ENCODE assay signal across 18 cellular contexts in genomic region chr5:17852701-17853100, GRCh38.
DNase-seq lines count a peak whose midpoint lies in the region; ATAC-seq, FAIRE-seq and TF ChIP-seq lines count a peak whose summit lies in the region.
"Had no signal": no experiment of that assay in that cellular context is flagged by ENCODE, and none has a peak within 500 bp of the region (broad histone marks: within the 10 kb centered on the region; RNA-seq: fewer than 3 reads in every experiment).

No MANE protein-coding gene starts in this region.

- TF ChIP-seq CTCF in mammary epithelial cell (conservative IDR thresholded peaks at IDR 0.05 in 1 of 2, IDR thresholded peaks at IDR 0.05 in 1 of 2; ENCODE audit: extremely low read depth in 1 of 2, insufficient read depth in 1 of 2, low read depth in 1 of 2, low read length in 2 of 2): no peak
- TF ChIP-seq CTCF in breast epithelium (IDR thresholded peaks at IDR 0.05): no peak
- TF ChIP-seq CTCF in osteocyte (IDR thresholded peaks at IDR 0.05): no peak

- H3K27ac ChIP-seq in mammary epithelial cell (ENCODE audit: insufficient read depth, low read depth, low read length) (no peak overlapping the region), breast epithelium (no peak overlapping the region)
- no peak overlapping the region for H3K27ac ChIP-seq in CD8-positive, alpha-beta memory T cell (ENCODE audit: low read depth, low read length)
- H3K27ac ChIP-seq: 22Rv1, GM23248 had no signal

- H3K4me3 Mint-ChIP-seq in osteocyte (ENCODE audit: unreplicated experiment): no peak overlapping the region
- no peak overlapping the region for H3K4me3 Mint-ChIP-seq in CD8-positive, alpha-beta memory T cell
- H3K4me3 Mint-ChIP-seq: CD14-positive monocyte; CD8-positive, alpha-beta T cell had no signal

- H3K4me2 ChIP-seq in mammary epithelial cell (ENCODE audit: insufficient read depth, low read depth, low read length): no peak overlapping the region

- H3K9ac ChIP-seq in mammary epithelial cell (ENCODE audit: insufficient read depth, low read length): no peak overlapping the region
- H3K9ac ChIP-seq: GM23248 had no signal

- H4K20me1 ChIP-seq in mammary epithelial cell (ENCODE audit: insufficient read depth, low read length): no peaks in the 10 kb centered on the region

- dilution Hi-C loops in mammary epithelial cell (cut with HindIII; ENCODE audit: low sequenced_read_pairs): no loop called here

- H3K4me1 ChIP-seq in mammary epithelial cell (ENCODE audit: insufficient read depth, low read length) (no peaks in the 10 kb centered on the region), breast epithelium (no peaks in the 10 kb centered on the region)
- no peaks in the 10 kb centered on the region for H3K4me1 ChIP-seq in CD8-positive, alpha-beta memory T cell (ENCODE audit: insufficient read depth, low read length)
- H3K4me1 ChIP-seq: Caco-2 had no signal

- no peak overlapping the region for H3K4me3 ChIP-seq in mammary epithelial cell (replicated peaks in 1 of 3; ENCODE audit: insufficient read depth in 1 of 3, low read depth in 2 of 3, low read length in 3 of 3)
- H3K4me3 ChIP-seq in breast epithelium: no peak overlapping the region
- no peak overlapping the region for H3K4me3 ChIP-seq in CD8-positive, alpha-beta memory T cell (ENCODE audit: low read length)
- H3K4me3 ChIP-seq: GM23248 had no signal

- TF ChIP-seq POLR2A in breast epithelium (IDR thresholded peaks at IDR 0.05): no peak

- no peaks in the 10 kb centered on the region for H3K79me2 ChIP-seq in mammary epithelial cell (ENCODE audit: insufficient read depth, low read length)

- H3K36me3 Mint-ChIP-seq in osteocyte (ENCODE audit: unreplicated experiment): no peaks in the 10 kb centered on the region
- H3K36me3 Mint-ChIP-seq in CD8-positive, alpha-beta memory T cell: no peaks in the 10 kb centered on the region
- H3K36me3 Mint-ChIP-seq: CD14-positive monocyte; CD8-positive, alpha-beta T cell had no signal

- 75% methylated on average over 3 of the region's 3 CpGs for WGBS in mammary epithelial cell (ENCODE audit: low coverage, missing lambda C conversion rate)

- ATAC-seq in HG03108 (IDR thresholded peaks at IDR 0.05; ENCODE audit: unreplicated experiment) (no peak), HG03469 (IDR thresholded peaks at IDR 0.05; ENCODE audit: unreplicated experiment) (no peak)
- ATAC-seq: CD8-positive, alpha-beta T cell; HCT116 had no signal

- H3K36me3 ChIP-seq in mammary epithelial cell (ENCODE audit: insufficient read depth, low read length) (no peaks in the 10 kb centered on the region), breast epithelium (no peaks in the 10 kb centered on the region)
- no peaks in the 10 kb centered on the region for H3K36me3 ChIP-seq in CD8-positive, alpha-beta memory T cell (ENCODE audit: insufficient read depth, low read length)

- peak; percentile 2 for DNase-seq in mammary epithelial cell
- no peak for DNase-seq in breast epithelium (ENCODE audit: low spot score in 2 of 2)
- DNase-seq in osteocyte (ENCODE audit: extremely low spot score, unreplicated experiment): no peak
- DNase-seq in CD8-positive, alpha-beta memory T cell: no peak
- no peak for DNase-seq in occipital lobe (lab: John Stamatoyannopoulos, UW)
- DNase-seq: Caco-2; CD8-positive, alpha-beta T cell; DND-41; GDM1; GM23248 had no signal

- intact Hi-C loops in mammary epithelial cell (cut with micrococcal nuclease) (no loop called here), breast epithelium (cut with DNase I; ENCODE audit: low total_unique reads) (no loop called here)

- no peaks in the 10 kb centered on the region for H3K9me3 Mint-ChIP-seq in osteocyte (ENCODE audit: unreplicated experiment)
- peaks cover 10 to 30% (median 12%) of the 10 kb centered on the region in 5 donors for H3K9me3 Mint-ChIP-seq in CD8-positive, alpha-beta memory T cell

- no peaks in the 10 kb centered on the region for H3K27me3 Mint-ChIP-seq in osteocyte (ENCODE audit: unreplicated experiment)
- H3K27me3 Mint-ChIP-seq in CD8-positive, alpha-beta memory T cell: no peaks in the 10 kb centered on the region

- peak overlapping the region; percentile 62 for H3K27ac Mint-ChIP-seq in osteocyte (ENCODE audit: unreplicated experiment)
- H3K27ac Mint-ChIP-seq in CD8-positive, alpha-beta memory T cell: no peak overlapping the region
- H3K27ac Mint-ChIP-seq: CD14-positive monocyte; CD8-positive, alpha-beta T cell had no signal

- in situ Hi-C loops in mammary epithelial cell (cut with MboI; ENCODE audit: low sequenced_read_pairs in 2 of 2): no loop called here

- POLR2A ChIA-PET in CD8-positive, alpha-beta memory T cell (lab: Charles Lee): no interaction called here

- H2AFZ ChIP-seq in mammary epithelial cell (ENCODE audit: low read depth, low read length): no peak overlapping the region
- H2AFZ ChIP-seq: GM23248 had no signal

- BruUV-seq in mammary epithelial cell (replicated peaks; lab: Mats Ljungman, UMichigan): no TSS peak

- H3K9me3 ChIP-seq in mammary epithelial cell (replicated peaks; ENCODE audit: insufficient read depth, low read length): no peaks in the 10 kb centered on the region
- H3K9me3 ChIP-seq in breast epithelium: no peaks in the 10 kb centered on the region
- no peaks in the 10 kb centered on the region for H3K9me3 ChIP-seq in CD8-positive, alpha-beta memory T cell (ENCODE audit: low read length)
- H3K9me3 ChIP-seq: Caco-2 had no signal

- CTCF ChIA-PET in mammary epithelial cell (lab: Charles Lee; ENCODE audit: low non-redundant PET): no interaction called here
- CTCF ChIA-PET in CD8-positive, alpha-beta memory T cell (lab: Charles Lee): no interaction called here

- H3K4me1 Mint-ChIP-seq in osteocyte (ENCODE audit: unreplicated experiment): peaks cover 14% of the 10 kb centered on the region
- H3K4me1 Mint-ChIP-seq in CD8-positive, alpha-beta memory T cell: no peaks in the 10 kb centered on the region
- H3K4me1 Mint-ChIP-seq: CD14-positive monocyte had no signal

- H3K27me3 ChIP-seq in mammary epithelial cell (ENCODE audit: insufficient read depth, low read length): no peaks in the 10 kb centered on the region
- no peaks in the 10 kb centered on the region for H3K27me3 ChIP-seq in breast epithelium
- no peaks in the 10 kb centered on the region for H3K27me3 ChIP-seq in CD8-positive, alpha-beta memory T cell (ENCODE audit: insufficient read depth, low read length, poor library complexity, severe bottlenecking)

- peak; percentile 98 for FAIRE-seq in endometrium (lab: Jason Lieb, UNC)
- FAIRE-seq: GM12892, H54 had no signal
